ENCODE assay signal across 9 cellular contexts in the genomic region with DNA sequence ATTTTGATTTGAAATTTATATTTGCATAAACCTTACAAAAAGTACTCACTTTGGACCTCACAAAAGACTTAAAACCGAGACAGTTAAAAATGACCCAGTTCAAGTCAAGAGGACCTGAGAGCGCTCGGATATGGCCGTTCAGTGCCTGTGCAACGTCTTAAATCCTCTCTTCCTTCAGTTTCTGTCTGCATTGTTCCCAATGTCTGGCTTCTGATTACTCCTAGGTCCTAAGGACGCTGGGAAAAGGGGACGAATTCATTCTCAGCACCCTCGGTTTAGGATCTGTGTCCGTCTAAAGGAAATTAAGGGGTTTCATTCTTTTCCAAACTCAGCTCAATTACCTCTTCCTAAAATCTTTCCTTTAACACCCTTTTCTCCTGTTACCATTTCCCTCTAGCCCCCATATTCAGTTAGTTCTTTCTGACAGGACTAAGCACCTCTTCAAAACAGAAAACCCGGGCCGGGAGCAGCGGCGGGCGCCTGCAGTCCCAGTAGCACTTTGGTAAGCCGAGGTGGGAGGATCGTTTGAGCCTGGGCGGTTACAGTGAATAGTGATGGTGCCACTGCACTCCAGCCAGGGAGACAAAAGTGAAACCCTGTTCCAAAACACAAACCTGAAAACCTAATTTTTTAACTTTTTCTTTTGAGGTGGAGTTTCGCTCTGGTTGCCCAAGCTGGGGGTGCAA. TPM values are rescaled to one million over a fixed set of nuclear protein-coding genes. Genes with fewer than 3 reads are reported as not detected.
DNase-seq lines count a peak whose midpoint lies in the region; FAIRE-seq and TF ChIP-seq lines count a peak whose summit lies in the region.
"Had no signal": no experiment of that assay in that cellular context is flagged by ENCODE, and none has a peak within 500 bp of the region (broad histone marks: within the 10 kb centered on the region; RNA-seq: fewer than 3 reads in every experiment).

No MANE protein-coding gene starts in this region.

- no peaks in the 10 kb centered on the region for H3K4me1 ChIP-seq in colonic mucosa
- H3K4me1 ChIP-seq in mononuclear cell (ENCODE audit: insufficient read depth, low read length), result peaks cover 5% of the 10 kb centered on the region
- H3K4me1 ChIP-seq in thyroid gland, result no peaks in the 10 kb centered on the region
- H3K4me1 ChIP-seq in small intestine (ENCODE audit: control insufficient read depth in 2 of 2, insufficient read depth in 1 of 2, low read depth in 1 of 2, low read length in 1 of 2), result no peaks in the 10 kb centered on the region
- H3K4me1 ChIP-seq: BLaER1 treated with 17β-estradiol and CSF1 and Interleukin-3, amounts not matched to agents 10 nM and 100 nM had no signal

- TF ChIP-seq CTCF in colonic mucosa (IDR thresholded peaks at IDR 0.05) (no peak), thyroid gland (IDR thresholded peaks at IDR 0.05) (no peak)

- H3K9me3 ChIP-seq in colonic mucosa, result no peaks in the 10 kb centered on the region
- H3K9me3 ChIP-seq in mononuclear cell (ENCODE audit: low read depth, low read length), result no peaks in the 10 kb centered on the region
- H3K9me3 ChIP-seq in thyroid gland, result no peaks in the 10 kb centered on the region
- H3K9me3 ChIP-seq in small intestine (ENCODE audit: control insufficient read depth, low read depth), result no peaks in the 10 kb centered on the region
- H3K9me3 ChIP-seq: BLaER1 treated with 17β-estradiol and CSF1 and Interleukin-3, amounts not matched to agents 10 nM and 100 nM had no signal

- H3K27me3 ChIP-seq in colonic mucosa (no peaks in the 10 kb centered on the region), mononuclear cell (ENCODE audit: insufficient read depth, low read length) (peaks cover 4% of the 10 kb centered on the region), thyroid gland (no peaks in the 10 kb centered on the region), small intestine (ENCODE audit: control insufficient read depth in 2 of 2, insufficient read depth in 2 of 2, low read length in 2 of 2) (peaks cover 0 to 3% of the 10 kb centered on the region in 2 donors)
- H3K27me3 ChIP-seq: BLaER1 treated with 17β-estradiol and CSF1 and Interleukin-3, amounts not matched to agents 10 nM and 100 nM had no signal

- no peak overlapping the region for H3K9ac ChIP-seq in colonic mucosa (ENCODE audit: low read depth in 2 of 2, low read length in 2 of 2)
- H3K9ac ChIP-seq: BLaER1 treated with 17β-estradiol and CSF1 and Interleukin-3, amounts not matched to agents 10 nM and 100 nM had no signal

- FAIRE-seq in small intestine (lab: Jason Lieb, UNC), result no peak

- H3K36me3 ChIP-seq in colonic mucosa (no peaks in the 10 kb centered on the region), thyroid gland (no peaks in the 10 kb centered on the region), small intestine (ENCODE audit: control insufficient read depth in 2 of 2, insufficient read depth in 2 of 2, low read length in 2 of 2) (no peaks in the 10 kb centered on the region)
- H3K36me3 ChIP-seq: BLaER1 treated with 17β-estradiol and CSF1 and Interleukin-3, amounts not matched to agents 10 nM and 100 nM had no signal

- intact Hi-C loops in colonic mucosa (cut with DNase I) (no loop called here), thyroid gland (cut with DNase I) (no loop called here)

- peak; percentile 5 for DNase-seq in activated naive CD4-positive, alpha-beta T cell treated with Interleukin-2 at 50 U/mL for 16 hours
- DNase-seq in activated naive CD4-positive, alpha-beta T cell (lab: John Stamatoyannopoulos, UW), result no peak
- no peak for DNase-seq in colonic mucosa
- peak; percentile 3 to 10 for DNase-seq in thyroid gland
- DNase-seq in NCI-H345 (lab: John Stamatoyannopoulos, UW), result no peak
- DNase-seq in small intestine, result no peak
- DNase-seq in DMS79 (lab: John Stamatoyannopoulos, UW), result no peak

- H3K4me3 ChIP-seq in colonic mucosa (peak overlapping the region; percentile 3), mononuclear cell (ENCODE audit: low read length) (peak overlapping the region; percentile 39), thyroid gland (replicated peaks in 1 of 3) (no peak overlapping the region), small intestine (ENCODE audit: low read depth in 1 of 2, low read length in 2 of 2) (no peak overlapping the region)
- H3K4me3 ChIP-seq: BLaER1 treated with 17β-estradiol and CSF1 and Interleukin-3, amounts not matched to agents 10 nM and 100 nM had no signal

- no peak overlapping the region for H3K27ac ChIP-seq in colonic mucosa
- H3K27ac ChIP-seq in thyroid gland, result no peak overlapping the region
- no peak overlapping the region for H3K27ac ChIP-seq in small intestine (ENCODE audit: low read depth in 1 of 2, low read length in 1 of 2)
- H3K27ac ChIP-seq: BLaER1 treated with 17β-estradiol and CSF1 and Interleukin-3, amounts not matched to agents 10 nM and 100 nM had no signal

- WGBS in thyroid gland, 2 donors, result 4 to 8% methylated on average over 18 of the region's 18 CpGs
- WGBS in small intestine, 3 donors, result 17 to 50% (median 41%) methylated on average over 18 of the region's 18 CpGs

- no peak for TF ChIP-seq POLR2A in thyroid gland (IDR thresholded peaks at IDR 0.05)

RNA-seq across cellular contexts. Expression of gene DPPA4, which starts 0.9 kb away (rescaled TPM):
- total RNA-seq in colonic mucosa, result 1 to 10 TPM in 1 of 2 donors, not detected in 1; 1.9 TPM
- 2.9 TPM for total RNA-seq in mononuclear cell
- not detected for total RNA-seq in thyroid gland
- under 1 TPM in 1 of 3 donors, not detected in 2; 0.04 TPM for polyA plus RNA-seq in small intestine

RNA-seq across cellular contexts. Expression of gene DPPA2, which starts 20.1 kb away (rescaled TPM):
- total RNA-seq in colonic mucosa (not detected), mononuclear cell (not detected), thyroid gland (not detected)
- polyA plus RNA-seq in small intestine, result not detected

Comparison
In these comparisons a context has a peak if more than half of its experiments do, and no peak if none do; other contexts are left out.
1. DNase-seq: peak in activated naive CD4-positive, alpha-beta T cell treated with Interleukin-2 at 50 U/mL for 16 hours (single experiment) and thyroid gland (2 of 2); none in activated naive CD4-positive, alpha-beta T cell (0 of 4), colonic mucosa (single experiment), NCI-H345 (single experiment), small intestine (single experiment) and DMS79 (single experiment).
2. H3K4me3 ChIP-seq: peak in colonic mucosa (single experiment) and mononuclear cell (single experiment); none in thyroid gland (0 of 3) and small intestine (0 of 2).